2 cellular contexts compared by ENCODE assay signal in genomic region chr6:18259675-18260447, GRCh38.
TF ChIP-seq lines count a peak whose summit lies in the region.

No MANE protein-coding gene starts in this region.

TF ChIP-seq in SK-N-SH, 30 proteins besides CTCF, POLR2A, EP300 and RAD21 (continued from another document):
- TF ChIP-seq ZBTB33 (IDR thresholded peaks at IDR 0.05; ENCODE audit: borderline replicate concordance, low read depth) (no peak), PBX3 (IDR thresholded peaks at IDR 0.05) (0 out of 2 replicates have a peak, but pooled peaks have one; percentile 9), USF1 (IDR thresholded peaks at IDR 0.05; ENCODE audit: borderline replicate concordance, low read depth) (no peak)

TF ChIP-seq in SK-N-SH treated with all-trans-retinoic acid at 6 μM for 48 hours, 23 proteins besides CTCF, POLR2A, EP300 and RAD21:
- TF ChIP-seq TSHZ2 (CRISPR knock-in tag; IDR thresholded peaks at IDR 0.05) (no peak), PPARA (CRISPR knock-in tag; IDR thresholded peaks at IDR 0.05; ENCODE audit: borderline replicate concordance) (no peak), CSDC2 (CRISPR knock-in tag; IDR thresholded peaks at IDR 0.05) (no peak), POU6F1 (CRISPR knock-in tag; IDR thresholded peaks at IDR 0.05; ENCODE audit: borderline replicate concordance, low read depth) (no peak), GLIS3 (CRISPR knock-in tag; IDR thresholded peaks at IDR 0.05) (no peak), TCF4 (CRISPR knock-in tag; IDR thresholded peaks at IDR 0.05; ENCODE audit: borderline replicate concordance) (no peak), ZNF8 (CRISPR knock-in tag; IDR thresholded peaks at IDR 0.05) (no peak), ZNF70 (CRISPR knock-in tag; IDR thresholded peaks at IDR 0.05) (no peak), TOX (CRISPR knock-in tag; IDR thresholded peaks at IDR 0.05; ENCODE audit: borderline replicate concordance) (no peak), RARB (CRISPR knock-in tag; IDR thresholded peaks at IDR 0.05) (no peak), OSR1 (CRISPR knock-in tag; IDR thresholded peaks at IDR 0.05) (no peak), CSRNP3 (CRISPR knock-in tag; IDR thresholded peaks at IDR 0.05) (no peak), ESRRG (CRISPR knock-in tag; IDR thresholded peaks at IDR 0.05) (no peak), ZC3H10 (CRISPR knock-in tag; IDR thresholded peaks at IDR 0.05) (no peak), ZFP3 (CRISPR knock-in tag; IDR thresholded peaks at IDR 0.05) (no peak), ISL1 (CRISPR knock-in tag; IDR thresholded peaks at IDR 0.05) (no peak)
